ENCODE assay signal across 36 cellular contexts in the genomic region with DNA sequence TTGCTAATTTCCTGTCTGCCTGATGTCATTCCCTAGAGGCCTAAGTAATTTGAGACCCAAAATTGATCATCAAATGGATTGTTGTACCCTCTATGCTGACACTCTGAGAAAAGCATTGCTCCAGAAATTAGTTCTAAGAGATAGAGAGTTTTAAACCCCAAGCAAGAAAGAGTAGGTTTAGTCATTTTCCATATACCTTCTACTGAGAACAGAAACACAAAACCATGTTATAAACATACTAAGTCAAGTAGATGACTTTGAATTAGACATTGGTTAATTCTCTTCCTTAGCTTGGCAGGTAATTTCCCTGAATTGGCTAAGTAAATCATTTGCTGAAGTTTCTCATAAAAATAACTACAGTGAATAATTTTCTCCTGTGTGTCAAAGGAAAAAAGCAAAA. TPM values are rescaled to one million over a fixed set of nuclear protein-coding genes. Genes with fewer than 3 reads are reported as not detected.
A peak's percentile ranks its signal among the peaks of the same experiment; 100 is the strongest.
DNase-seq lines count a peak whose midpoint lies in the region; ATAC-seq, FAIRE-seq and TF ChIP-seq lines count a peak whose summit lies in the region.
"Had no signal": no experiment of that assay in that cellular context is flagged by ENCODE, and none has a peak within 500 bp of the region (broad histone marks: within the 10 kb centered on the region; RNA-seq: fewer than 3 reads in every experiment).

No MANE protein-coding gene starts in this region.

- intact Hi-C loops in activated CD4-positive, alpha-beta T cell treated with anti-CD3 and anti-CD28 coated beads for 36 hours (cut with DNase I, micrococcal nuclease) = no loop called here
- intact Hi-C loops in activated CD4-positive, alpha-beta T cell treated with anti-CD3 and anti-CD28 coated beads, Interleukin-2, amount 10 ng/mL, durations not matched to agents 24 days and 14 days (cut with micrococcal nuclease) = no loop called here
- intact Hi-C loops in left lung (cut with DNase I) = no loop called here

- no peak overlapping the region for H3K27ac Mint-ChIP-seq in activated CD4-positive, alpha-beta T cell treated with anti-CD3 and anti-CD28 coated beads for 36 hours
- H3K27ac Mint-ChIP-seq in activated CD4-positive, alpha-beta T cell treated with anti-CD3 and anti-CD28 coated beads, Interleukin-2, amount 10 ng/mL, durations not matched to agents 24 days and 14 days = no peak overlapping the region
- H3K27ac Mint-ChIP-seq in activated T-helper 17 cell treated with anti-CD3 and anti-CD28 coated beads, Interleukin-2, amount 50 U/mL, for 72 hours = no peak overlapping the region
- H3K27ac Mint-ChIP-seq: B cell; CD14-positive monocyte; CD4-positive, alpha-beta memory T cell; CD4-positive, alpha-beta T cell; CD4-positive, CD25-positive, alpha-beta regulatory T cell; CD8-positive, alpha-beta memory T cell; CD8-positive, alpha-beta T cell had no signal

- H3K27me3 ChIP-seq in MM.1S (replicated peaks; ENCODE audit: insufficient read depth, low read length) (no peaks in the 10 kb centered on the region), left lung (no peaks in the 10 kb centered on the region)
- H3K27me3 ChIP-seq: BE2C; BLaER1; BLaER1 treated with 17β-estradiol and CSF1 and Interleukin-3, amounts not matched to agents 10 nM and 100 nM had no signal

- CTCF ChIA-PET in activated CD4-positive, alpha-beta T cell treated with anti-CD3 and anti-CD28 coated beads for 36 hours (lab: Charles Lee) = interaction anchor here (0.7 to 1.3 kb wide), 3 partner anchors 20 to 368 kb away, joined by 3 to 8 read pairs (median 5); a partner anchor contains a TSS

- no peaks in the 10 kb centered on the region for H3K9me3 Mint-ChIP-seq in activated CD4-positive, alpha-beta T cell treated with anti-CD3 and anti-CD28 coated beads for 36 hours (ENCODE audit: low read depth)
- H3K9me3 Mint-ChIP-seq in activated CD4-positive, alpha-beta T cell treated with anti-CD3 and anti-CD28 coated beads, Interleukin-2, amount 10 ng/mL, durations not matched to agents 24 days and 14 days = no peaks in the 10 kb centered on the region
- H3K9me3 Mint-ChIP-seq in activated T-helper 17 cell treated with anti-CD3 and anti-CD28 coated beads, Interleukin-2, amount 50 U/mL, for 72 hours = no peaks in the 10 kb centered on the region
- H3K9me3 Mint-ChIP-seq: CD14-positive monocyte; CD4-positive, alpha-beta memory T cell; CD4-positive, alpha-beta T cell; CD8-positive, alpha-beta memory T cell; CD8-positive, alpha-beta T cell had no signal

- no peak overlapping the region for H3K4me3 Mint-ChIP-seq in activated CD4-positive, alpha-beta T cell treated with anti-CD3 and anti-CD28 coated beads for 36 hours
- no peak overlapping the region for H3K4me3 Mint-ChIP-seq in activated CD4-positive, alpha-beta T cell treated with anti-CD3 and anti-CD28 coated beads, Interleukin-2, amount 10 ng/mL, durations not matched to agents 24 days and 14 days
- H3K4me3 Mint-ChIP-seq in activated T-helper 17 cell treated with anti-CD3 and anti-CD28 coated beads, Interleukin-2, amount 50 U/mL, for 72 hours = no peak overlapping the region
- H3K4me3 Mint-ChIP-seq: B cell; CD14-positive monocyte; CD4-positive, alpha-beta memory T cell; CD4-positive, alpha-beta T cell; CD4-positive, CD25-positive, alpha-beta regulatory T cell; CD8-positive, alpha-beta memory T cell; CD8-positive, alpha-beta T cell had no signal

- H3K27ac ChIP-seq in MM.1S (ENCODE audit: low read length) = no peak overlapping the region
- H3K27ac ChIP-seq in left lung = no peak overlapping the region
- H3K27ac ChIP-seq: 22Rv1; A549; BLaER1; BLaER1 treated with 17β-estradiol and CSF1 and Interleukin-3, amounts not matched to agents 10 nM and 100 nM; C4-2B had no signal

- peak; percentile 60 for ATAC-seq in activated CD4-positive, alpha-beta T cell treated with anti-CD3 and anti-CD28 coated beads for 36 hours
- peak; percentile 49 for ATAC-seq in activated T-helper 17 cell treated with anti-CD3 and anti-CD28 coated beads, Interleukin-2, amount 50 U/mL, for 72 hours (replicated peaks)
- ATAC-seq in left lung = no peak
- no peak for ATAC-seq in HG02870 (IDR thresholded peaks at IDR 0.05; ENCODE audit: unreplicated experiment)
- ATAC-seq: A549; CD8-positive, alpha-beta T cell had no signal

- H3K9me2 ChIP-seq in MM.1S (replicated peaks; ENCODE audit: insufficient read depth, low read length) = no peaks in the 10 kb centered on the region

- FAIRE-seq in D721Med (lab: Jason Lieb, UNC) = peak; percentile 11
- FAIRE-seq: A204.1, A549 had no signal

- TF ChIP-seq CTCF in D721Med (IDR thresholded peaks at IDR 0.05; ENCODE audit: insufficient read depth, missing control alignments) (no peak), MM.1S (IDR thresholded peaks at IDR 0.05; ENCODE audit: low read length) (no peak), left lung (IDR thresholded peaks at IDR 0.05) (no peak)

- no peak overlapping the region for H2AFZ ChIP-seq in MM.1S (ENCODE audit: low read length)

- H3K4me1 ChIP-seq in MM.1S (ENCODE audit: low read length) (no peaks in the 10 kb centered on the region), left lung (no peaks in the 10 kb centered on the region)
- H3K4me1 ChIP-seq: A549; BE2C; BLaER1; BLaER1 treated with 17β-estradiol and CSF1 and Interleukin-3, amounts not matched to agents 10 nM and 100 nM; Caco-2 had no signal

- no peaks in the 10 kb centered on the region for H3K79me2 ChIP-seq in MM.1S (ENCODE audit: low read length)

- no peak overlapping the region for H3K4me2 ChIP-seq in MM.1S (ENCODE audit: low read depth, low read length)
- H3K4me2 ChIP-seq: A549; BLaER1; BLaER1 treated with 17β-estradiol and CSF1 and Interleukin-3, amounts not matched to agents 10 nM and 100 nM had no signal

- no peaks in the 10 kb centered on the region for H3K27me3 Mint-ChIP-seq in activated CD4-positive, alpha-beta T cell treated with anti-CD3 and anti-CD28 coated beads for 36 hours
- H3K27me3 Mint-ChIP-seq in activated CD4-positive, alpha-beta T cell treated with anti-CD3 and anti-CD28 coated beads, Interleukin-2, amount 10 ng/mL, durations not matched to agents 24 days and 14 days = no peaks in the 10 kb centered on the region
- H3K27me3 Mint-ChIP-seq in activated T-helper 17 cell treated with anti-CD3 and anti-CD28 coated beads, Interleukin-2, amount 50 U/mL, for 72 hours = no peaks in the 10 kb centered on the region
- H3K27me3 Mint-ChIP-seq: B cell; CD4-positive, alpha-beta memory T cell; CD4-positive, alpha-beta T cell; CD4-positive, CD25-positive, alpha-beta regulatory T cell; CD8-positive, alpha-beta memory T cell had no signal

- no peaks in the 10 kb centered on the region for H3K9me3 ChIP-seq in MM.1S (replicated peaks; ENCODE audit: insufficient read depth, low read length)
- H3K9me3 ChIP-seq in left lung = no peaks in the 10 kb centered on the region
- H3K9me3 ChIP-seq: A549, BE2C, Caco-2 had no signal

- H3K4me3 ChIP-seq in MM.1S (ENCODE audit: low read length) (no peak overlapping the region), left lung (no peak overlapping the region)
- H3K4me3 ChIP-seq: A549; BLaER1; BLaER1 treated with 17β-estradiol and CSF1 and Interleukin-3, amounts not matched to agents 10 nM and 100 nM had no signal

- H3F3A ChIP-seq in MM.1S (ENCODE audit: insufficient read depth, low read length) = no peaks in the 10 kb centered on the region

- no peak overlapping the region for H3K9ac ChIP-seq in MM.1S (ENCODE audit: low read length)
- H3K9ac ChIP-seq: BLaER1; BLaER1 treated with 17β-estradiol and CSF1 and Interleukin-3, amounts not matched to agents 10 nM and 100 nM had no signal

- peaks cover 6% of the 10 kb centered on the region for H3K36me3 Mint-ChIP-seq in activated CD4-positive, alpha-beta T cell treated with anti-CD3 and anti-CD28 coated beads for 36 hours (ENCODE audit: low read depth)
- no peaks in the 10 kb centered on the region for H3K36me3 Mint-ChIP-seq in activated CD4-positive, alpha-beta T cell treated with anti-CD3 and anti-CD28 coated beads, Interleukin-2, amount 10 ng/mL, durations not matched to agents 24 days and 14 days (ENCODE audit: low read depth)
- no peaks in the 10 kb centered on the region for H3K36me3 Mint-ChIP-seq in activated T-helper 17 cell treated with anti-CD3 and anti-CD28 coated beads, Interleukin-2, amount 50 U/mL, for 72 hours (ENCODE audit: low read depth)

- H4K20me1 ChIP-seq in MM.1S (ENCODE audit: insufficient read depth, low read length) = no peaks in the 10 kb centered on the region
- H4K20me1 ChIP-seq: BLaER1; BLaER1 treated with 17β-estradiol and CSF1 and Interleukin-3, amounts not matched to agents 10 nM and 100 nM had no signal

- POLR2A ChIA-PET in activated CD4-positive, alpha-beta T cell treated with anti-CD3 and anti-CD28 coated beads for 36 hours (lab: Charles Lee) = no interaction called here

- DNase-seq in activated CD4-positive, alpha-beta T cell treated with anti-CD3 and anti-CD28 coated beads for 36 hours = no peak
- no peak for DNase-seq in activated CD4-positive, alpha-beta T cell treated with anti-CD3 and anti-CD28 coated beads, Interleukin-2, amount 10 ng/mL, durations not matched to agents 24 days and 14 days
- DNase-seq in D721Med (ENCODE audit: insufficient read length, low spot score) = no peak
- DNase-seq in MM.1S = peak; percentile 5
- no peak for DNase-seq in NCI-H146 (lab: John Stamatoyannopoulos, UW)
- DNase-seq in left lung = no peak
- DNase-seq: 8988T; ACHN; AML-193; BE2C; C1 segment of cervical spinal cord; Caco-2; Calu3; CD4-positive, alpha-beta memory T cell; CD4-positive, alpha-beta T cell; CD4-positive, CD25-positive, alpha-beta regulatory T cell; CD8-positive, alpha-beta memory T cell; CD8-positive, alpha-beta T cell; COR-L47; DMS 273 treated with DMSO at 0.1 percent for 48 hours; DMS153; DMS53; DMS79; DMS79 treated with DMSO at 0.1 percent for 48 hours; DND-41; EL had no signal

- H3K4me1 Mint-ChIP-seq in activated CD4-positive, alpha-beta T cell treated with anti-CD3 and anti-CD28 coated beads for 36 hours = peaks cover 3% of the 10 kb centered on the region
- no peaks in the 10 kb centered on the region for H3K4me1 Mint-ChIP-seq in activated CD4-positive, alpha-beta T cell treated with anti-CD3 and anti-CD28 coated beads, Interleukin-2, amount 10 ng/mL, durations not matched to agents 24 days and 14 days
- no peaks in the 10 kb centered on the region for H3K4me1 Mint-ChIP-seq in activated T-helper 17 cell treated with anti-CD3 and anti-CD28 coated beads, Interleukin-2, amount 50 U/mL, for 72 hours
- H3K4me1 Mint-ChIP-seq: B cell; CD14-positive monocyte; CD4-positive, alpha-beta memory T cell; CD4-positive, CD25-positive, alpha-beta regulatory T cell; CD8-positive, alpha-beta memory T cell had no signal

- no peaks in the 10 kb centered on the region for H3K36me3 ChIP-seq in MM.1S (replicated peaks; ENCODE audit: insufficient read depth, low read length)
- no peaks in the 10 kb centered on the region for H3K36me3 ChIP-seq in left lung
- H3K36me3 ChIP-seq: BE2C; BLaER1; BLaER1 treated with 17β-estradiol and CSF1 and Interleukin-3, amounts not matched to agents 10 nM and 100 nM had no signal

RNA-seq across cellular contexts. Expression of a gene that starts 20.0 kb away (rescaled TPM):
- 1 to 10 TPM; 1.4 to 2.8 TPM for total RNA-seq in activated CD4-positive, alpha-beta T cell treated with anti-CD3 and anti-CD28 coated beads for 36 hours
- 1.0 and 1.8 TPM in 2 replicates for total RNA-seq in activated CD4-positive, alpha-beta T cell treated with anti-CD3 and anti-CD28 coated beads, Interleukin-2, amount 10 ng/mL, durations not matched to agents 24 days and 14 days
- 1 to 10 TPM; 2.0 to 2.7 TPM for total RNA-seq in activated T-helper 17 cell treated with anti-CD3 and anti-CD28 coated beads, Interleukin-2, amount 50 U/mL, for 72 hours
- 1 to 10 TPM; 4.0 to 4.8 TPM for total RNA-seq in left lung

Comparison
In these comparisons a context has a peak if more than half of its experiments do, and no peak if none do; other contexts are left out.
1. ATAC-seq: peak in activated CD4-positive, alpha-beta T cell treated with anti-CD3 and anti-CD28 coated beads for 36 hours (single experiment) and activated T-helper 17 cell treated with anti-CD3 and anti-CD28 coated beads, Interleukin-2, amount 50 U/mL, for 72 hours (single experiment); none in left lung (single experiment) and HG02870 (single experiment).